In the genomic region with DNA sequence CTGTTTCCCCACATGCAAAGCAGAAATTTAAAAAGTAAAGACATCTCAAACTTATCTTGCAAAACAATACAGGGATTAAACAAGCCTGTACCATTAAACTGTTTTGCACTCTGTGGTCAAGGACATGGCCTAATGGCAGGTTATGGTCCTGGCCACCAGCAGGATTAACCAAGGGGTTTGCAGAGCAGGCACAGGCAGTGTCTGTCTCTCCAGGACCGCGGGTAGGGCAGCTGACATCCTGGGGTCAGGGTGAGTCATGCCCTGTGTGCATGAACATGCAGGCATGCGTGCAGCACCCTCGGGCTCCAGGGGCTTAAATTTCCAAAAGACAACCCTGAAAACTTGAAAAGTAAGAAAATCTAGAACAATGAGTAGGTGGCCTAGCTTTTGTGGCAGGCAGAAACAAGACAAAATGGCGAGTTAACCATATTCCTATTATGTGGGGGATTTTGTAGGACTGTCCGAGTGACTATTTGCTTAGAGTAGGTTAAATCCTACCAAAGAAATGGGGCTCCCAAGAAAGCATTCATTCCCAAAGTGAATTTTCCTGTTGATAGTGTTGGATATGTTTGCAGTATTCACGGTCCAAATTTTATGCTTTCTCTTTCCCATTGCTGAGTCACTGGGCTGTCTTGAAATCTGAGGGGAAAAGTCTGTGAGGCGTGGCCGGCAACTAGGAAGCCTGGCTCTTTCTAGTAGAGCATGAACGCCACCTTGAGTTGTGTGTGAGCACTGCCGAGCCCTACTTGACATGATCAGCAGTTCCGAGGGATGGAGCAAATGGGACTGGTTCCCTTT, we compare ENCODE assay signal across 1 cellular context.
TF ChIP-seq lines count a peak whose summit lies in the region.

No MANE protein-coding gene starts in this region.

TF ChIP-seq in A549, 52 proteins besides CTCF, POLR2A, EP300 and RAD21 (continued from another document):
- TF ChIP-seq, protein P1, sequence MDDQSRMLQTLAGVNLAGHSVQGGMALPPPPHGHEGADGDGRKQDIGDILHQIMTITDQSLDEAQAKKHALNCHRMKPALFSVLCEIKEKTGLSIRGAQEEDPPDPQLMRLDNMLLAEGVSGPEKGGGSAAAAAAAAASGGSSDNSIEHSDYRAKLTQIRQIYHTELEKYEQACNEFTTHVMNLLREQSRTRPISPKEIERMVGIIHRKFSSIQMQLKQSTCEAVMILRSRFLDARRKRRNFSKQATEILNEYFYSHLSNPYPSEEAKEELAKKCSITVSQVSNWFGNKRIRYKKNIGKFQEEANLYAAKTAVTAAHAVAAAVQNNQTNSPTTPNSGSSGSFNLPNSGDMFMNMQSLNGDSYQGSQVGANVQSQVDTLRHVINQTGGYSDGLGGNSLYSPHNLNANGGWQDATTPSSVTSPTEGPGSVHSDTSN (IDR thresholded peaks at IDR 0.05) = no peak
- no peak for TF ChIP-seq SREBF2 (IDR thresholded peaks at IDR 0.05)
- TF ChIP-seq, protein P2, sequence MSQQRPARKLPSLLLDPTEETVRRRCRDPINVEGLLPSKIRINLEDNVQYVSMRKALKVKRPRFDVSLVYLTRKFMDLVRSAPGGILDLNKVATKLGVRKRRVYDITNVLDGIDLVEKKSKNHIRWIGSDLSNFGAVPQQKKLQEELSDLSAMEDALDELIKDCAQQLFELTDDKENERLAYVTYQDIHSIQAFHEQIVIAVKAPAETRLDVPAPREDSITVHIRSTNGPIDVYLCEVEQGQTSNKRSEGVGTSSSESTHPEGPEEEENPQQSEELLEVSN (IDR thresholded peaks at IDR 0.05; ENCODE audit: borderline replicate concordance, low read depth) = peak; percentile 24; the same call in 1 of the 2 replicates
- TF ChIP-seq, protein P3, sequence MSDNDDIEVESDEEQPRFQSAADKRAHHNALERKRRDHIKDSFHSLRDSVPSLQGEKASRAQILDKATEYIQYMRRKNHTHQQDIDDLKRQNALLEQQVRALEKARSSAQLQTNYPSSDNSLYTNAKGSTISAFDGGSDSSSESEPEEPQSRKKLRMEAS (IDR thresholded peaks at IDR 0.05) = peak; percentile 84; the same call in 1 of the 2 replicates
